Comparison of ENCODE assay signal across 1 cellular context in the genomic region with DNA sequence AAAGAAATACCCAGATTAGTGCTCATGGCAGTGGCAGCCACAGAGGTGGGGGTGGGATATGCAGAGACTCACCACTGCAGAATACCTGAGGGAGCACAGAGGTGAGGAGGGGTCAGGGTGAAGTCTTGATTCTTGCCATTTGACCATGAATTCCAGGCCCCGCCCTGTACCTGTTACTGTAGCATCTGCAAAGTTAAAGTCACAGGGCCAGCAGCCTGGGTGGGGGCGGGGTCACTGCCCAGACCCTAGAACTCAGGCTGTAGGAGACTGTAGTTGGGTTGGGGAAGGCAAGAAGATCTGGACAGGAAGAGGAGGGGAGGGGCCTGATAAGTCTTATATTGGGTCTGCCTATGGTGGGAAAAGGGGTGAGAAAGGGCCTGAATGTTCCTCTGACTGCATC.
TF ChIP-seq lines count a peak whose summit lies in the region.

No MANE protein-coding gene starts in this region.

TF ChIP-seq in GM23338, 12 proteins besides CTCF, POLR2A, EP300 and RAD21 (continued from another document):
- TF ChIP-seq, protein P1, sequence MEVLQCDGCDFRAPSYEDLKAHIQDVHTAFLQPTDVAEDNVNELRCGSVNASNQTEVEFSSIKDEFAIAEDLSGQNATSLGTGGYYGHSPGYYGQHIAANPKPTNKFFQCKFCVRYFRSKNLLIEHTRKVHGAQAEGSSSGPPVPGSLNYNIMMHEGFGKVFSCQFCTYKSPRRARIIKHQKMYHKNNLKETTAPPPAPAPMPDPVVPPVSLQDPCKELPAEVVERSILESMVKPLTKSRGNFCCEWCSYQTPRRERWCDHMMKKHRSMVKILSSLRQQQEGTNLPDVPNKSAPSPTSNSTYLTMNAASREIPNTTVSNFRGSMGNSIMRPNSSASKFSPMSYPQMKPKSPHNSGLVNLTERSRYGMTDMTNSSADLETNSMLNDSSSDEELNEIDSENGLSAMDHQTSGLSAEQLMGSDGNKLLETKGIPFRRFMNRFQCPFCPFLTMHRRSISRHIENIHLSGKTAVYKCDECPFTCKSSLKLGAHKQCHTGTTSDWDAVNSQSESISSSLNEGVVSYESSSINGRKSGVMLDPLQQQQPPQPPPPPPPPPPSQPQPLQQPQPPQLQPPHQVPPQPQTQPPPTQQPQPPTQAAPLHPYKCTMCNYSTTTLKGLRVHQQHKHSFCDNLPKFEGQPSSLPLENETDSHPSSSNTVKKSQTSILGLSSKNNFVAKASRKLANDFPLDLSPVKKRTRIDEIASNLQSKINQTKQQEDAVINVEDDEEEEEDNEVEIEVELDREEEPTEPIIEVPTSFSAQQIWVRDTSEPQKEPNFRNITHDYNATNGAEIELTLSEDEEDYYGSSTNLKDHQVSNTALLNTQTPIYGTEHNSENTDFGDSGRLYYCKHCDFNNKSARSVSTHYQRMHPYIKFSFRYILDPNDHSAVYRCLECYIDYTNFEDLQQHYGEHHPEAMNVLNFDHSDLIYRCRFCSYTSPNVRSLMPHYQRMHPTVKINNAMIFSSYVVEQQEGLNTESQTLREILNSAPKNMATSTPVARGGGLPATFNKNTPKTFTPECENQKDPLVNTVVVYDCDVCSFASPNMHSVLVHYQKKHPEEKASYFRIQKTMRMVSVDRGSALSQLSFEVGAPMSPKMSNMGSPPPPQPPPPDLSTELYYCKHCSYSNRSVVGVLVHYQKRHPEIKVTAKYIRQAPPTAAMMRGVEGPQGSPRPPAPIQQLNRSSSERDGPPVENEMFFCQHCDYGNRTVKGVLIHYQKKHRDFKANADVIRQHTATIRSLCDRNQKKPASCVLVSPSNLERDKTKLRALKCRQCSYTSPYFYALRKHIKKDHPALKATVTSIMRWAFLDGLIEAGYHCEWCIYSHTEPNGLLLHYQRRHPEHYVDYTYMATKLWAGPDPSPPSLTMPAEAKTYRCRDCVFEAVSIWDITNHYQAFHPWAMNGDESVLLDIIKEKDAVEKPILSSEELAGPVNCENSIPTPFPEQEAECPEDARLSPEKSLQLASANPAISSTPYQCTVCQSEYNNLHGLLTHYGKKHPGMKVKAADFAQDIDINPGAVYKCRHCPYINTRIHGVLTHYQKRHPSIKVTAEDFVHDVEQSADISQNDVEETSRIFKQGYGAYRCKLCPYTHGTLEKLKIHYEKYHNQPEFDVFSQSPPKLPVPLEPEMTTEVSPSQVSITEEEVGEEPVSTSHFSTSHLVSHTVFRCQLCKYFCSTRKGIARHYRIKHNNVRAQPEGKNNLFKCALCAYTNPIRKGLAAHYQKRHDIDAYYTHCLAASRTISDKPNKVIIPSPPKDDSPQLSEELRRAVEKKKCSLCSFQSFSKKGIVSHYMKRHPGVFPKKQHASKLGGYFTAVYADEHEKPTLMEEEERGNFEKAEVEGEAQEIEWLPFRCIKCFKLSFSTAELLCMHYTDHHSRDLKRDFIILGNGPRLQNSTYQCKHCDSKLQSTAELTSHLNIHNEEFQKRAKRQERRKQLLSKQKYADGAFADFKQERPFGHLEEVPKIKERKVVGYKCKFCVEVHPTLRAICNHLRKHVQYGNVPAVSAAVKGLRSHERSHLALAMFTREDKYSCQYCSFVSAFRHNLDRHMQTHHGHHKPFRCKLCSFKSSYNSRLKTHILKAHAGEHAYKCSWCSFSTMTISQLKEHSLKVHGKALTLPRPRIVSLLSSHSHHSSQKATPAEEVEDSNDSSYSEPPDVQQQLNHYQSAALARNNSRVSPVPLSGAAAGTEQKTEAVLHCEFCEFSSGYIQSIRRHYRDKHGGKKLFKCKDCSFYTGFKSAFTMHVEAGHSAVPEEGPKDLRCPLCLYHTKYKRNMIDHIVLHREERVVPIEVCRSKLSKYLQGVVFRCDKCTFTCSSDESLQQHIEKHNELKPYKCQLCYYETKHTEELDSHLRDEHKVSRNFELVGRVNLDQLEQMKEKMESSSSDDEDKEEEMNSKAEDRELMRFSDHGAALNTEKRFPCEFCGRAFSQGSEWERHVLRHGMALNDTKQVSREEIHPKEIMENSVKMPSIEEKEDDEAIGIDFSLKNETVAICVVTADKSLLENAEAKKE (CRISPR knock-in tag; IDR thresholded peaks at IDR 0.05): no peak
- no peak for TF ChIP-seq ZNF114 (CRISPR knock-in tag; IDR thresholded peaks at IDR 0.05)
- no peak for TF ChIP-seq EZH2phosphoT487 (IDR thresholded peaks at IDR 0.05; ENCODE audit: unreplicated experiment)
- TF ChIP-seq ZNF331 (CRISPR knock-in tag; IDR thresholded peaks at IDR 0.05; ENCODE audit: low read depth): no peak
- TF ChIP-seq JUNB (IDR thresholded peaks at IDR 0.05; ENCODE audit: unreplicated experiment): no peak
